Comparison of ENCODE assay signal across 1 cellular context in the genomic region with DNA sequence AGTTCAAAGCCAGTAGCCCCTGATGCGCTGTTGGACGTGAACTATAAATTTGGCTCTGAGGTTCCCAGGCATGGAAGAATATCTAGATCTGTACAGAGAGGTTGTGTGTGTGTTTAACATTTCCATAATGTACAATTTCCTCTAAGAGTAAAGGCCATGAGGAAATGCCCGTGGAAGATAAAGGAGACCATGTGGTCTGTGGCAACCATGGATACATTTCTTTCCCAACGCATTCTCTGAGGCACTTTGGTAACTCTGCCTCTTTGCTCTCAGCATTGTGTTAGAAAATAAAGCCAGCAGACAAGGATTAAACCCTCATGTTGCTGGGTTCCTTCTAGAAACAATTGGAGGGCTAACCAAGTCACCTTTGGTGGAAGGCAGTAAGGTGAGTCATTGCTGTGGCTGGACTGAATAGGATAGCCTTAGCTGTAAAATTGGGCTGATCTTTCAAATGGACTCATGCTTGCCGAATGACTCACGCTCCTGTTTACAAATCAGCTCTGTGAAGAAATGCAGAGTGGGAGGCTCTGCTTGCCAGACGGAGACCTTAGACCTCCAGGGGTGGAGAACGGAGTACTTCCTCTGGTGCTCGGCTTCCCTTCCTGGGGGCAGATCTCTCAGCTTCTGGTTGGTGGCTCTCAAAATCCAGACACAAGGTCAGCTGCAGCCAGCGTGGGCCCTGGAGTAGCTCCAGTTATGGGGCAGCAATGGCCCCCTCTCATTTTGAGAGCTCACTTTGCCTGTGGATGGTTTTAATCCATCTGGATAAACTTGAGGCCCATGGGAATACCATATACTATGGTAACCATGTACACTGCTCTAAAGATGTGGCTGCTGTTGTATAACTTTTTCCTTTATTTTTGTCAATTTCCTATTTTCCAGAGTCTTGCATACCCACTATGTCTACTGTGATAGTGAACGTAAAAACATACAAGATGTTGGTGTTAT.
TF ChIP-seq lines count a peak whose summit lies in the region.

No MANE protein-coding gene starts in this region.

TF ChIP-seq in HepG2, 621 proteins besides CTCF, POLR2A, EP300 and RAD21 (continued from another document and continues in another):
- peak; percentile 19; the same call in 1 of the 2 replicates for TF ChIP-seq TFDP2 (CRISPR knock-in tag; IDR thresholded peaks at IDR 0.05)
- TF ChIP-seq U2AF1 (optimal IDR thresholded peaks at IDR 0.05; ENCODE audit: low read depth, low read length) = no peak
- peak; percentile 78; the same call in 1 of the 2 replicates for TF ChIP-seq HOXA3 (CRISPR knock-in tag; IDR thresholded peaks at IDR 0.05)
- no peak for TF ChIP-seq ZNF468 (CRISPR knock-in tag; IDR thresholded peaks at IDR 0.05)
- TF ChIP-seq, protein P1, sequence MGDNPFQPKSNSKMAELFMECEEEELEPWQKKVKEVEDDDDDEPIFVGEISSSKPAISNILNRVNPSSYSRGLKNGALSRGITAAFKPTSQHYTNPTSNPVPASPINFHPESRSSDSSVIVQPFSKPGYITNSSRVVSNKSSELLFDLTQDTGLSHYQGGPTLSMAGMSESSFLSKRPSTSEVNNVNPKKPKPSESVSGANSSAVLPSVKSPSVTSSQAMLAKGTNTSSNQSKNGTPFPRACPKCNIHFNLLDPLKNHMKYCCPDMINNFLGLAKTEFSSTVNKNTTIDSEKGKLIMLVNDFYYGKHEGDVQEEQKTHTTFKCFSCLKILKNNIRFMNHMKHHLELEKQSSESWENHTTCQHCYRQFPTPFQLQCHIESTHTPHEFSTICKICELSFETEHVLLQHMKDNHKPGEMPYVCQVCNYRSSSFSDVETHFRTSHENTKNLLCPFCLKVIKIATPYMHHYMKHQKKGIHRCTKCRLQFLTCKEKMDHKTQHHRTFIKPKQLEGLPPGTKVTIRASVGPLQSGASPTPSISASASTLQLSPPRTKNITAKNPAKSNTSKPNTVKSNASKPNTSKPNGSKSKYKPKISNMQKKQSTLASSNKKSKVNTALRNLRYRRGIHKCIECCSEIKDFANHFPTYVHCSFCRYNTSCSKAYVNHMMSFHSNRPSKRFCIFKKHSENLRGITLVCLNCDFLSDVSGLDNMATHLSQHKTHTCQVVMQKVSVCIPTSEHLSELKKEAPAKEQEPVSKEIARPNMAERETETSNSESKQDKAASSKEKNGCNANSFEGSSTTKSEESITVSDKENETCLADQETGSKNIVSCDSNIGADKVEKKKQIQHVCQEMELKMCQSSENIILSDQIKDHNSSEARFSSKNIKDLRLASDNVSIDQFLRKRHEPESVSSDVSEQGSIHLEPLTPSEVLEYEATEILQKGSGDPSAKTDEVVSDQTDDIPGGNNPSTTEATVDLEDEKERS (CRISPR knock-in tag; IDR thresholded peaks at IDR 0.05) = no peak
- peak; percentile 67 for TF ChIP-seq THAP11 (CRISPR knock-in tag; IDR thresholded peaks at IDR 0.05)
- TF ChIP-seq NFE2L1 (CRISPR knock-in tag; IDR thresholded peaks at IDR 0.05; ENCODE audit: borderline replicate concordance) = no peak
- no peak for TF ChIP-seq ZNF253 (CRISPR knock-in tag; IDR thresholded peaks at IDR 0.05; ENCODE audit: borderline replicate concordance)
- TF ChIP-seq NCOA5 (CRISPR knock-in tag; IDR thresholded peaks at IDR 0.05) = no peak
- peak; percentile 58; the same call in 1 of the 2 replicates for TF ChIP-seq NCOR1 (IDR thresholded peaks at IDR 0.05; ENCODE audit: borderline replicate concordance, low read length)
- peak; percentile 89 for TF ChIP-seq POGZ (CRISPR knock-in tag; IDR thresholded peaks at IDR 0.05)
- TF ChIP-seq CBX1 (IDR thresholded peaks at IDR 0.05; ENCODE audit: low read depth) = no peak
- TF ChIP-seq ZSCAN22 (CRISPR knock-in tag; IDR thresholded peaks at IDR 0.05) = no peak
- no peak for TF ChIP-seq ZBTB46 (CRISPR knock-in tag; IDR thresholded peaks at IDR 0.05; ENCODE audit: borderline replicate concordance)
- TF ChIP-seq, protein P2, sequence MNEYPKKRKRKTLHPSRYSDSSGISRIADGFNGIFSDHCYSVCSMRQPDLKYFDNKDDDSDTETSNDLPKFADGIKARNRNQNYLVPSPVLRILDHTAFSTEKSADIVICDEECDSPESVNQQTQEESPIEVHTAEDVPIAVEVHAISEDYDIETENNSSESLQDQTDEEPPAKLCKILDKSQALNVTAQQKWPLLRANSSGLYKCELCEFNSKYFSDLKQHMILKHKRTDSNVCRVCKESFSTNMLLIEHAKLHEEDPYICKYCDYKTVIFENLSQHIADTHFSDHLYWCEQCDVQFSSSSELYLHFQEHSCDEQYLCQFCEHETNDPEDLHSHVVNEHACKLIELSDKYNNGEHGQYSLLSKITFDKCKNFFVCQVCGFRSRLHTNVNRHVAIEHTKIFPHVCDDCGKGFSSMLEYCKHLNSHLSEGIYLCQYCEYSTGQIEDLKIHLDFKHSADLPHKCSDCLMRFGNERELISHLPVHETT (CRISPR knock-in tag; conservative IDR thresholded peaks at IDR 0.05) = no peak
- no peak for TF ChIP-seq ARNT (IDR thresholded peaks at IDR 0.05)
- no peak for TF ChIP-seq ZEB1 (IDR thresholded peaks at IDR 0.05; ENCODE audit: insufficient replicate concordance, low read depth)
- 0 out of 2 replicates have a peak, but pooled peaks have one; percentile 25 for TF ChIP-seq ZNF317 (CRISPR knock-in tag; IDR thresholded peaks at IDR 0.05)
- TF ChIP-seq, protein P3, sequence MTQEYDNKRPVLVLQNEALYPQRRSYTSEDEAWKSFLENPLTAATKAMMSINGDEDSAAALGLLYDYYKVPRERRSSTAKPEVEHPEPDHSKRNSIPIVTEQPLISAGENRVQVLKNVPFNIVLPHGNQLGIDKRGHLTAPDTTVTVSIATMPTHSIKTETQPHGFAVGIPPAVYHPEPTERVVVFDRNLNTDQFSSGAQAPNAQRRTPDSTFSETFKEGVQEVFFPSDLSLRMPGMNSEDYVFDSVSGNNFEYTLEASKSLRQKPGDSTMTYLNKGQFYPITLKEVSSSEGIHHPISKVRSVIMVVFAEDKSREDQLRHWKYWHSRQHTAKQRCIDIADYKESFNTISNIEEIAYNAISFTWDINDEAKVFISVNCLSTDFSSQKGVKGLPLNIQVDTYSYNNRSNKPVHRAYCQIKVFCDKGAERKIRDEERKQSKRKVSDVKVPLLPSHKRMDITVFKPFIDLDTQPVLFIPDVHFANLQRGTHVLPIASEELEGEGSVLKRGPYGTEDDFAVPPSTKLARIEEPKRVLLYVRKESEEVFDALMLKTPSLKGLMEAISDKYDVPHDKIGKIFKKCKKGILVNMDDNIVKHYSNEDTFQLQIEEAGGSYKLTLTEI (CRISPR knock-in tag; conservative IDR thresholded peaks at IDR 0.05) = no peak
- peak; percentile 44; the same call in 1 of the 2 replicates for TF ChIP-seq ELF1 (CRISPR knock-in tag; IDR thresholded peaks at IDR 0.05)
- TF ChIP-seq NKX3-1 (CRISPR knock-in tag; IDR thresholded peaks at IDR 0.05) = peak; percentile 61; the same call in 1 of the 2 replicates
- TF ChIP-seq ZBTB33 (CRISPR knock-in tag; IDR thresholded peaks at IDR 0.05) = peak; percentile 65; the same call in 1 of the 2 replicates
- no peak; the same call in 1 of the 2 replicates for TF ChIP-seq KDM5B (CRISPR knock-in tag; IDR thresholded peaks at IDR 0.05; ENCODE audit: borderline replicate concordance)
- TF ChIP-seq KDM2A (CRISPR knock-in tag; IDR thresholded peaks at IDR 0.05; ENCODE audit: borderline replicate concordance, low read depth) = peak; percentile 46; the same call in 1 of the 2 replicates
- TF ChIP-seq ZNF501 (CRISPR knock-in tag; IDR thresholded peaks at IDR 0.05) = peak; percentile 82
- TF ChIP-seq TARDBP (CRISPR knock-in tag; IDR thresholded peaks at IDR 0.05) = peak; percentile 73; the same call in 1 of the 2 replicates
- TF ChIP-seq ZFY (CRISPR knock-in tag; IDR thresholded peaks at IDR 0.05) = no peak
- peak; percentile 84; the same call in 1 of the 2 replicates for TF ChIP-seq NFKBIZ (CRISPR knock-in tag; IDR thresholded peaks at IDR 0.05)
- TF ChIP-seq ZGPAT (CRISPR knock-in tag; IDR thresholded peaks at IDR 0.05) = peak; percentile 88
- 0 out of 2 replicates have a peak, but pooled peaks have one; percentile 38 for TF ChIP-seq ZNF275 (CRISPR knock-in tag; IDR thresholded peaks at IDR 0.05; ENCODE audit: borderline replicate concordance)
- peak in 1 of 2 experiments; percentile 87; a peak in 2 of 4 replicates for TF ChIP-seq KLF16 (CRISPR knock-in tag; IDR thresholded peaks at IDR 0.05)
- TF ChIP-seq MED13 (CRISPR knock-in tag; IDR thresholded peaks at IDR 0.05) = no peak
- TF ChIP-seq FOXK2 (IDR thresholded peaks at IDR 0.05) = peak; percentile 85
- TF ChIP-seq ETV5 (CRISPR knock-in tag; IDR thresholded peaks at IDR 0.05; ENCODE audit: borderline replicate concordance) = peak; percentile 88; the same call in 1 of the 2 replicates
- 0 out of 2 replicates have a peak, but pooled peaks have one; percentile 37 for TF ChIP-seq KDM3A (CRISPR knock-in tag; IDR thresholded peaks at IDR 0.05; ENCODE audit: low read depth)
- TF ChIP-seq PHF8 (CRISPR knock-in tag; IDR thresholded peaks at IDR 0.05) = no peak
- no peak for TF ChIP-seq RARG (CRISPR knock-in tag; IDR thresholded peaks at IDR 0.05; ENCODE audit: low read depth)
- TF ChIP-seq ZNF281 (CRISPR knock-in tag; IDR thresholded peaks at IDR 0.05; ENCODE audit: borderline replicate concordance) = peak; percentile 38; the same call in 1 of the 2 replicates
